Comparison of ENCODE assay signal across 16 cellular contexts in genomic region chr7:105215182-105215581, GRCh38.
DNase-seq lines count a peak whose midpoint lies in the region; ATAC-seq and TF ChIP-seq lines count a peak whose summit lies in the region.
"Had no signal": no experiment of that assay in that cellular context is flagged by ENCODE, and none has a peak within 500 bp of the region (broad histone marks: within the 10 kb centered on the region; RNA-seq: fewer than 3 reads in every experiment).

No MANE protein-coding gene starts in this region.

- H3K27me3 ChIP-seq in CD4-positive, alpha-beta T cell (ENCODE audit: control insufficient read depth, insufficient read depth, low read length) = no peaks in the 10 kb centered on the region
- H3K27me3 ChIP-seq in neutrophil = no peaks in the 10 kb centered on the region

- H3K4me3 ChIP-seq in neutrophil (ENCODE audit: low read depth in 1 of 2, low read length in 1 of 2) = peak overlapping the region in 1 of 2 experiments; percentile 4

- ATAC-seq in CD4-positive, alpha-beta T cell (ENCODE audit: poor library complexity) = peak; percentile 24
- ATAC-seq in activated B cell treated with CpG ODN at 0.5 μM for 24 hours (ENCODE audit: low read depth) (no peak), HG03097 (IDR thresholded peaks at IDR 0.05; ENCODE audit: low FRiP score, unreplicated experiment) (no peak)
- ATAC-seq: HepG2 had no signal

- no peak for TF ChIP-seq CTCF in CD4-positive, alpha-beta T cell (IDR thresholded peaks at IDR 0.05)
- TF ChIP-seq CTCF in activated B cell treated with CpG ODN at 0.5 μM for 24 hours (IDR thresholded peaks at IDR 0.05) (no peak), neutrophil (IDR thresholded peaks at IDR 0.05) (no peak)

- H3K27ac ChIP-seq in CD4-positive, alpha-beta T cell (ENCODE audit: low read depth, low read length) = no peak overlapping the region
- peak overlapping the region; percentile 87 for H3K27ac ChIP-seq in neutrophil

- H3K9me3 ChIP-seq in CD4-positive, alpha-beta T cell (ENCODE audit: control insufficient read depth, low read length) = no peaks in the 10 kb centered on the region
- H3K9me3 ChIP-seq in neutrophil = no peaks in the 10 kb centered on the region

- POLR2A ChIA-PET in CD4-positive, alpha-beta T cell (lab: Charles Lee) = no interaction called here
- POLR2A ChIA-PET in activated B cell treated with CpG ODN at 0.5 μM for 24 hours (lab: Charles Lee) = interaction anchor here (0.6 to 0.7 kb wide), 3 partner anchors 55 to 166 kb away, joined by 3 to 5 read pairs (median 3); no protein-coding TSS in a partner anchor
- POLR2A ChIA-PET in activated CD4-positive, alpha-beta memory T cell treated with anti-CD3 and anti-CD28 coated beads for 36 hours (lab: Charles Lee) = interaction anchor here (0.8 kb wide), 1 partner anchor 51 kb away, joined by 4 read pairs; no protein-coding TSS in a partner anchor

- H3K4me1 Mint-ChIP-seq in activated T-cell treated with anti-CD3 and anti-CD28 coated beads, Interleukin-2, amount 50 U/mL, for 24 hours (ENCODE audit: low read depth) = peaks cover 72% of the 10 kb centered on the region
- H3K4me1 Mint-ChIP-seq in CD4-positive, alpha-beta T cell (ENCODE audit: low read depth) = peaks cover 89% of the 10 kb centered on the region
- peaks cover 66% of the 10 kb centered on the region for H3K4me1 Mint-ChIP-seq in activated B cell treated with CpG ODN at 0.5 μM for 24 hours
- H3K4me1 Mint-ChIP-seq in activated CD4-positive, alpha-beta memory T cell treated with anti-CD3 and anti-CD28 coated beads for 36 hours (ENCODE audit: low read depth) = peaks cover 48% of the 10 kb centered on the region

- intact Hi-C loops in CD4-positive, alpha-beta T cell (cut with DNase I, micrococcal nuclease) = no loop called here
- intact Hi-C loops in activated B cell treated with CpG ODN at 0.5 μM for 24 hours (cut with micrococcal nuclease) = no loop called here
- intact Hi-C loops in activated CD4-positive, alpha-beta memory T cell treated with anti-CD3 and anti-CD28 coated beads for 36 hours (cut with micrococcal nuclease) = no loop called here

- no peak for DNase-seq in activated T-cell treated with anti-CD3 and anti-CD28 coated beads, Interleukin-2, amount 50 U/mL, for 24 hours
- no peak for DNase-seq in activated T-cell treated with anti-CD3 and anti-CD28 coated beads, Interleukin-2, amount 50 U/mL, for 48 hours
- no peak for DNase-seq in CD4-positive, alpha-beta T cell
- no peak for DNase-seq in activated B cell treated with CpG ODN at 0.5 μM for 24 hours
- DNase-seq in activated CD4-positive, alpha-beta memory T cell treated with anti-CD3 and anti-CD28 coated beads for 36 hours = no peak
- DNase-seq: C1 segment of cervical spinal cord; CD4-positive, alpha-beta memory T cell; DMS153; DND-41; GDM1; GOT3; H9 had no signal

- no peaks in the 10 kb centered on the region for H3K27me3 Mint-ChIP-seq in activated T-cell treated with anti-CD3 and anti-CD28 coated beads, Interleukin-2, amount 50 U/mL, for 24 hours
- H3K27me3 Mint-ChIP-seq in CD4-positive, alpha-beta T cell = no peaks in the 10 kb centered on the region
- no peaks in the 10 kb centered on the region for H3K27me3 Mint-ChIP-seq in activated B cell treated with CpG ODN at 0.5 μM for 24 hours
- no peaks in the 10 kb centered on the region for H3K27me3 Mint-ChIP-seq in activated CD4-positive, alpha-beta memory T cell treated with anti-CD3 and anti-CD28 coated beads for 36 hours
- H3K27me3 Mint-ChIP-seq: B cell; CD4-positive, alpha-beta memory T cell had no signal

- H3K9me3 Mint-ChIP-seq in activated T-cell treated with anti-CD3 and anti-CD28 coated beads, Interleukin-2, amount 50 U/mL, for 24 hours = no peaks in the 10 kb centered on the region
- no peaks in the 10 kb centered on the region for H3K9me3 Mint-ChIP-seq in CD4-positive, alpha-beta T cell
- no peaks in the 10 kb centered on the region for H3K9me3 Mint-ChIP-seq in activated B cell treated with CpG ODN at 0.5 μM for 24 hours
- peaks cover 4% of the 10 kb centered on the region for H3K9me3 Mint-ChIP-seq in activated CD4-positive, alpha-beta memory T cell treated with anti-CD3 and anti-CD28 coated beads for 36 hours

- peak overlapping the region; percentile 4 for H3K27ac Mint-ChIP-seq in activated T-cell treated with anti-CD3 and anti-CD28 coated beads, Interleukin-2, amount 50 U/mL, for 24 hours
- H3K27ac Mint-ChIP-seq in CD4-positive, alpha-beta T cell = peak overlapping the region; percentile 3
- peak overlapping the region; percentile 10 for H3K27ac Mint-ChIP-seq in activated B cell treated with CpG ODN at 0.5 μM for 24 hours
- no peak overlapping the region for H3K27ac Mint-ChIP-seq in activated CD4-positive, alpha-beta memory T cell treated with anti-CD3 and anti-CD28 coated beads for 36 hours
- H3K27ac Mint-ChIP-seq: B cell, H9 had no signal

- peaks cover 67 to 68% of the 10 kb centered on the region in 2 experiments for H3K4me1 ChIP-seq in neutrophil (ENCODE audit: control insufficient read depth in 1 of 2, insufficient read depth in 1 of 2, low read depth in 1 of 2, low read length in 1 of 2)

- CTCF ChIA-PET in CD4-positive, alpha-beta T cell (lab: Charles Lee) = no interaction called here
- CTCF ChIA-PET in activated B cell treated with CpG ODN at 0.5 μM for 24 hours (lab: Charles Lee) = no interaction called here
- CTCF ChIA-PET in activated CD4-positive, alpha-beta memory T cell treated with anti-CD3 and anti-CD28 coated beads for 36 hours (lab: Charles Lee) = interaction anchor here (0.8 kb wide), 1 partner anchor 10 kb away, joined by 3 read pairs; no protein-coding TSS in a partner anchor

- H3K4me3 Mint-ChIP-seq in activated T-cell treated with anti-CD3 and anti-CD28 coated beads, Interleukin-2, amount 50 U/mL, for 24 hours = no peak overlapping the region
- H3K4me3 Mint-ChIP-seq in CD4-positive, alpha-beta T cell = no peak overlapping the region
- no peak overlapping the region for H3K4me3 Mint-ChIP-seq in activated B cell treated with CpG ODN at 0.5 μM for 24 hours
- H3K4me3 Mint-ChIP-seq in activated CD4-positive, alpha-beta memory T cell treated with anti-CD3 and anti-CD28 coated beads for 36 hours = no peak overlapping the region
- H3K4me3 Mint-ChIP-seq: B cell; CD4-positive, alpha-beta memory T cell; H9 had no signal

- H3K36me3 ChIP-seq in neutrophil = no peaks in the 10 kb centered on the region

- H3K36me3 Mint-ChIP-seq in activated T-cell treated with anti-CD3 and anti-CD28 coated beads, Interleukin-2, amount 50 U/mL, for 24 hours (ENCODE audit: low read depth) = peaks cover 6% of the 10 kb centered on the region
- H3K36me3 Mint-ChIP-seq in CD4-positive, alpha-beta T cell (ENCODE audit: low read depth) = peaks cover 4% of the 10 kb centered on the region
- H3K36me3 Mint-ChIP-seq in activated B cell treated with CpG ODN at 0.5 μM for 24 hours (ENCODE audit: low read depth) = peaks cover 3% of the 10 kb centered on the region
- H3K36me3 Mint-ChIP-seq in activated CD4-positive, alpha-beta memory T cell treated with anti-CD3 and anti-CD28 coated beads for 36 hours = peaks cover 3% of the 10 kb centered on the region
- H3K36me3 Mint-ChIP-seq: CD4-positive, alpha-beta memory T cell had no signal
